ENCODE assay signal across 11 cellular contexts in the genomic region with DNA sequence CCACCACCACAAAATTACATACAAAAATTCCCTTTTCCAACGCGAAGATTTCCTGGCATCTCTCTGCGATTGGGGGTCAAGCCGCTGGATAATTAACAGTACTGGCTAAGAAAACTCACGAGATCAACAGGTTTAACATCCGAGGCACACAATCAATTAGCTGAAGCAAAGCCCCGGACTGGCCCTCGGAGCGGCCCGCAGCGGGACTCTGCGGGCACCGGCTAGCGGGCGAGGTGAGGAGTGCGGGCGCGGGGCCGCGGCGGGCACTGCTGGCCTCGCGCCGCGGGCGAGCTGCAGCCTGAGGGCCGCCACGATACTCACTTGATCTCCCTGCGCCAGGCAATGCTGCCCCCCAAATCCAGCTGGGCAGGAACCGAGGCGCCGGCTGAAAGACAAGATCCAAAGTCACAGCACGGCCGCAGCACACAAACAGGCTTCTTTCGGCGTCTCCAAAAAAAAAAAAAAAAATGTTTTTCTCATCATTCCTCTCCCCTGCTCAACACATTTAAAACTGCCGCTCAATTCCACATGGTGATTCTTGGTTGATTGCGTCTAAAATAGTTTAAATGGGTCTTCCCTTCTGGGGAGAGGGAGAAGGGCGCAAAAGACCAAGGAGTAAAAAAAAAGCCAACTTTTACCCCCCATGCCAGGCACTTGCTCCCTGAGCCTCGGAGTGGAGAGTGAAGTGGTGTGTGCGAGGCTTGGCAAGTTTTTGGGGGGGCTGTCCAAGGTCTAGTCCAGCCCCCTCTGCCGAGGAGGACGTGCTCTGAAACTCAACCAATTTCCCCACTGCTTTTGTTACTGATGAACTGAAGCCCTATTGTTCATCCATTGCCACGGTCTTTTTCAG.
DNase-seq lines count a peak whose midpoint lies in the region; ATAC-seq and TF ChIP-seq lines count a peak whose summit lies in the region.
"Had no signal": no experiment of that assay in that cellular context is flagged by ENCODE, and none has a peak within 500 bp of the region (broad histone marks: within the 10 kb centered on the region; RNA-seq: fewer than 3 reads in every experiment).

No MANE protein-coding gene starts in this region.

- peak overlapping the region; percentile 68 for H3K4me3 ChIP-seq in astrocyte of the cerebellum (ENCODE audit: low read depth, low read length)
- H3K4me3 ChIP-seq: lower lobe of right lung, upper lobe of right lung had no signal

- DNase-seq in DMS 273 treated with DMSO at 0.1 percent for 48 hours (lab: John Stamatoyannopoulos, UW) (peak; percentile 47), M059J (ENCODE audit: low read depth) (peak; percentile 89), astrocyte of the cerebellum (ENCODE audit: low read depth) (peak; percentile 85), midbrain (lab: John Stamatoyannopoulos, UW) (peak; percentile 93), HUDEP-2 (lab: John Stamatoyannopoulos, UW; ENCODE audit: unreplicated experiment in 76 of 76) (no peak)
- DNase-seq: lower lobe of right lung, Right ventricle myocardium superior, upper lobe of right lung had no signal

- in situ Hi-C loops in astrocyte of the cerebellum (cut with HindIII; ENCODE audit: low sequenced_read_pairs) = no loop called here

- no peak for ATAC-seq in GM19351 (IDR thresholded peaks at IDR 0.05; ENCODE audit: unreplicated experiment)
- ATAC-seq in HG03442 (IDR thresholded peaks at IDR 0.05; ENCODE audit: unreplicated experiment) = no peak
- ATAC-seq in HG02938 (IDR thresholded peaks at IDR 0.05; ENCODE audit: unreplicated experiment) = no peak
- ATAC-seq: lower lobe of right lung, upper lobe of right lung had no signal

- peak; percentile 11 for TF ChIP-seq CTCF in astrocyte of the cerebellum (IDR thresholded peaks at IDR 0.05; ENCODE audit: low read depth, low read length, missing control alignments)

Comparison
In these comparisons a context has a peak if more than half of its experiments do, and no peak if none do; other contexts are left out.
1. DNase-seq: peak in DMS 273 treated with DMSO at 0.1 percent for 48 hours (single experiment), M059J (single experiment), astrocyte of the cerebellum (single experiment) and midbrain (single experiment); none in HUDEP-2 (0 of 76).